Comparison of ENCODE assay signal across 8 cellular contexts in the genomic region with DNA sequence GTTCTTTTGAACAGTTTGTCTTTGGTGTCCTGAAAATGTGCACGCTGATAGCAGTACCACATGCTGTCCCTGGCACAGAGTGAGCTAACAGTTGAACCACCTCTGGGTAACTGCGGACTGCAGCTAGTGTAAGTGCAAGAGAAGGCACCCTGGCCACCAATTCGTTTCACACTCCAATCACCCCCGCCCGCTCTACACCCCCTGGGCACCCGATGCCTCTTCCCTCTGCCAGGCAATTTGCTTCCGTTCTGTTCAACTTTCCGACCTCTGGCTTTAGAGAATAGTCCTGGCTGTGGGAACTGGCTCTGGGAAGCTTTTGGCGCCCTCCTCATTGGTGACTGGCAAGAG. TPM values are rescaled to one million over a fixed set of nuclear protein-coding genes. Genes with fewer than 3 reads are reported as not detected.
DNase-seq lines count a peak whose midpoint lies in the region; ATAC-seq and TF ChIP-seq lines count a peak whose summit lies in the region.

No MANE protein-coding gene starts in this region.

- H3K4me3 Mint-ChIP-seq in central memory CD8-positive, alpha-beta T cell, result peak overlapping the region; percentile 94

- peaks cover 68% of the 10 kb centered on the region for H3K4me1 Mint-ChIP-seq in central memory CD8-positive, alpha-beta T cell

- no peaks in the 10 kb centered on the region for H3K9me3 ChIP-seq in SJSA1 (replicated peaks)
- no peaks in the 10 kb centered on the region for H3K9me3 ChIP-seq in mucosa of descending colon
- no peaks in the 10 kb centered on the region for H3K9me3 ChIP-seq in thoracic aorta

- TF ChIP-seq CTCF in mucosa of descending colon (IDR thresholded peaks at IDR 0.05) (no peak), thoracic aorta (IDR thresholded peaks at IDR 0.05) (no peak)

- H3K9me3 Mint-ChIP-seq in central memory CD8-positive, alpha-beta T cell, result no peaks in the 10 kb centered on the region

- TF ChIP-seq POLR2A in GM18505 (IDR thresholded peaks at IDR 0.05; ENCODE audit: borderline replicate concordance, extremely low read depth, insufficient read depth, insufficient read length), result no peak

- peaks cover 11% of the 10 kb centered on the region; the same call in 1 of the 2 replicates for H3K4me1 ChIP-seq in SJSA1 (replicated peaks)
- H3K4me1 ChIP-seq in mucosa of descending colon (ENCODE audit: low read depth), result no peaks in the 10 kb centered on the region
- peaks cover 2 to 7% of the 10 kb centered on the region in 2 donors for H3K4me1 ChIP-seq in thoracic aorta (ENCODE audit: control insufficient read depth in 1 of 2, low read depth in 2 of 2)

- no peak overlapping the region for H3K27ac ChIP-seq in SJSA1
- H3K27ac ChIP-seq in thoracic aorta, result no peak overlapping the region

- peaks cover 13% of the 10 kb centered on the region for H3K36me3 Mint-ChIP-seq in central memory CD8-positive, alpha-beta T cell (ENCODE audit: insufficient read depth)

- H3K27me3 Mint-ChIP-seq in central memory CD8-positive, alpha-beta T cell, result no peaks in the 10 kb centered on the region

- H3K4me3 ChIP-seq in SJSA1 (peak overlapping the region; percentile 82), mucosa of descending colon (no peak overlapping the region), thoracic aorta (peak overlapping the region; percentile 77)

- DNase-seq in SJSA1 (ENCODE audit: low read depth in 1 of 2, low spot score in 2 of 2) (no peak), mucosa of descending colon (peak; percentile 24 to 55 (median 45)), thoracic aorta (ENCODE audit: low spot score) (no peak), SKM-1 treated with dmso at 0.1 percent for 144 hours (lab: John Stamatoyannopoulos, UW; ENCODE audit: unreplicated experiment) (no peak), GDM1 (lab: John Stamatoyannopoulos, UW) (no peak)
- DNase-seq in central memory CD8-positive, alpha-beta T cell (ENCODE audit: low spot score in 2 of 2), result no peak

- intact Hi-C loops in mucosa of descending colon (cut with DNase I, micrococcal nuclease), result no loop called here

- peak overlapping the region; percentile 95 for H3K27ac Mint-ChIP-seq in central memory CD8-positive, alpha-beta T cell (ENCODE audit: low read depth)

- H3K36me3 ChIP-seq in SJSA1 (0 out of 2 replicates have a peak, but pooled peaks cover 3% of the 10 kb centered on the region), mucosa of descending colon (ENCODE audit: low read depth) (no peaks in the 10 kb centered on the region), thoracic aorta (no peaks in the 10 kb centered on the region)

- H3K27me3 ChIP-seq in SJSA1 (replicated peaks) (peaks cover 15% of the 10 kb centered on the region), thoracic aorta (replicated peaks; ENCODE audit: insufficient read depth) (no peaks in the 10 kb centered on the region)

- ATAC-seq in GM18505 (IDR thresholded peaks at IDR 0.05; ENCODE audit: unreplicated experiment) (peak; percentile 14), HG02763 (IDR thresholded peaks at IDR 0.05; ENCODE audit: unreplicated experiment) (peak; percentile 27), mucosa of descending colon (peak; percentile 47), thoracic aorta (ENCODE audit: insufficient number of reproducible peaks, low FRiP score, low read depth) (no peak)
- ATAC-seq in central memory CD8-positive, alpha-beta T cell (replicated peaks; ENCODE audit: extremely low read depth, poor library complexity, severe bottlenecking), result peak; percentile 20

RNA-seq across cellular contexts. Expression of a gene that starts 1.4 kb away (rescaled TPM):
- 32.6 and 42.4 TPM in 2 replicates for total RNA-seq in SJSA1 (2014; rRNA removed; shearing (Covaris generic))
- total RNA-seq in mucosa of descending colon, result 10 to 100 TPM; 13.3 to 20.6 (median 14.7) TPM
- 10 to 100 TPM; 44.9 to 53.0 TPM for total RNA-seq in thoracic aorta

Comparison
In these comparisons a context has a peak if more than half of its experiments do, and no peak if none do; other contexts are left out.
1. DNase-seq: peak in mucosa of descending colon (3 of 3); none in SJSA1 (0 of 2), central memory CD8-positive, alpha-beta T cell (0 of 2), thoracic aorta (single experiment), SKM-1 treated with dmso at 0.1 percent for 144 hours (single experiment) and GDM1 (single experiment).